In genomic region chr7:4202954-4203353, GRCh38 we compare ENCODE assay signal across 13 cellular contexts.
DNase-seq lines count a peak whose midpoint lies in the region; ATAC-seq and TF ChIP-seq lines count a peak whose summit lies in the region.
"Had no signal": no experiment of that assay in that cellular context is flagged by ENCODE, and none has a peak within 500 bp of the region (broad histone marks: within the 10 kb centered on the region; RNA-seq: fewer than 3 reads in every experiment).

No MANE protein-coding gene starts in this region.

- H3K4me2 ChIP-seq in mesendoderm (ENCODE audit: low read length), result no peak overlapping the region
- H3K4me2 ChIP-seq: A549 had no signal

- no peak for TF ChIP-seq CTCF in endodermal cell (conservative IDR thresholded peaks at IDR 0.05)
- no peak for TF ChIP-seq CTCF in progenitor cell of endocrine pancreas (IDR thresholded peaks at IDR 0.05; ENCODE audit: unreplicated experiment)
- TF ChIP-seq CTCF in colonic mucosa (IDR thresholded peaks at IDR 0.05), result no peak

- no peak overlapping the region for H3K23ac ChIP-seq in mesendoderm (ENCODE audit: low read length)

- H3K9me3 ChIP-seq in endodermal cell (ENCODE audit: control insufficient read depth, low read length) (no peaks in the 10 kb centered on the region), colonic mucosa (no peaks in the 10 kb centered on the region)
- H3K9me3 ChIP-seq: A549, BE2C had no signal

- DNase-seq in H7 (peak; percentile 40), endodermal cell (peak; percentile 56), mesendoderm (peak; percentile 40), progenitor cell of endocrine pancreas (ENCODE audit: low spot score, unreplicated experiment) (no peak), colonic mucosa (no peak)
- DNase-seq in activated CD4-positive, alpha-beta T cell treated with anti-CD3 and anti-CD28 coated beads, Interleukin-2, amount 10 ng/mL, durations not matched to agents 7 days and 5 days, result no peak
- DNase-seq in activated T-cell treated with anti-CD3 and anti-CD28 coated beads, Interleukin-2, amount 50 U/mL, for 72 hours, result no peak
- DNase-seq: BE2C; CD4-positive, alpha-beta memory T cell; DMS79 had no signal

- 81 to 85% methylated on average over 9 to 16 of the region's 16 CpGs for WGBS in endodermal cell (ENCODE audit: insufficient coverage in 1 of 2, insufficient read length in 1 of 2), 2 experiments
- no CpG with 5 or more reads among the region's 16 CpGs for WGBS in mesendoderm (ENCODE audit: extremely low coverage, insufficient coverage, low lambda C conversion rate)

- no peak overlapping the region for H3K4me3 ChIP-seq in H7 (ENCODE audit: insufficient read depth, low read depth, low read length)
- H3K4me3 ChIP-seq in endodermal cell (ENCODE audit: low read length), result no peak overlapping the region
- no peak overlapping the region for H3K4me3 ChIP-seq in mesendoderm (ENCODE audit: low read length)
- no peak overlapping the region for H3K4me3 ChIP-seq in colonic mucosa
- H3K4me3 ChIP-seq: A549 had no signal

- no peak overlapping the region for H3K4ac ChIP-seq in mesendoderm (ENCODE audit: low read depth, low read length)

- H4K8ac ChIP-seq in mesendoderm (ENCODE audit: low read depth, low read length), result no peak overlapping the region

- no peaks in the 10 kb centered on the region for H3K36me3 ChIP-seq in H7 (replicated peaks; ENCODE audit: control insufficient read depth, insufficient read depth, low read length)
- no peaks in the 10 kb centered on the region for H3K36me3 ChIP-seq in endodermal cell (ENCODE audit: control insufficient read depth, insufficient read depth, low read length)
- no peaks in the 10 kb centered on the region for H3K36me3 ChIP-seq in mesendoderm (ENCODE audit: control insufficient read depth, insufficient read depth, low read length)
- H3K36me3 ChIP-seq in colonic mucosa, result no peaks in the 10 kb centered on the region
- H3K36me3 ChIP-seq: BE2C had no signal

- H3K4me1 ChIP-seq in endodermal cell (ENCODE audit: control insufficient read depth, insufficient read depth, low read length), result no peaks in the 10 kb centered on the region
- H3K4me1 ChIP-seq in mesendoderm (ENCODE audit: control insufficient read depth, low read depth, low read length), result no peaks in the 10 kb centered on the region
- H3K4me1 ChIP-seq in colonic mucosa, result no peaks in the 10 kb centered on the region
- H3K4me1 ChIP-seq: A549, BE2C had no signal

- intact Hi-C loops in colonic mucosa (cut with DNase I), result no loop called here

- no peak overlapping the region for H3K27ac Mint-ChIP-seq in endodermal cell
- H3K27ac Mint-ChIP-seq in progenitor cell of endocrine pancreas, result peak overlapping the region; percentile 52
- no peak overlapping the region for H3K27ac Mint-ChIP-seq in activated CD4-positive, alpha-beta T cell treated with anti-CD3 and anti-CD28 coated beads, Interleukin-2, amount 10 ng/mL, durations not matched to agents 7 days and 5 days
- H3K27ac Mint-ChIP-seq in activated T-cell treated with anti-CD3 and anti-CD28 coated beads, Interleukin-2, amount 50 U/mL, for 72 hours, result no peak overlapping the region
- H3K27ac Mint-ChIP-seq: CD4-positive, alpha-beta memory T cell had no signal

- no peak overlapping the region for H2BK5ac ChIP-seq in mesendoderm (ENCODE audit: low read length)

- peaks cover 3% of the 10 kb centered on the region for H3K27me3 Mint-ChIP-seq in endodermal cell (ENCODE audit: insufficient read depth)
- H3K27me3 Mint-ChIP-seq in progenitor cell of endocrine pancreas, result no peaks in the 10 kb centered on the region
- no peaks in the 10 kb centered on the region for H3K27me3 Mint-ChIP-seq in activated CD4-positive, alpha-beta T cell treated with anti-CD3 and anti-CD28 coated beads, Interleukin-2, amount 10 ng/mL, durations not matched to agents 7 days and 5 days
- no peaks in the 10 kb centered on the region for H3K27me3 Mint-ChIP-seq in activated T-cell treated with anti-CD3 and anti-CD28 coated beads, Interleukin-2, amount 50 U/mL, for 72 hours (ENCODE audit: low read depth)
- H3K27me3 Mint-ChIP-seq: CD4-positive, alpha-beta memory T cell had no signal

- CTCF ChIA-PET in activated CD4-positive, alpha-beta T cell treated with anti-CD3 and anti-CD28 coated beads, Interleukin-2, amount 10 ng/mL, durations not matched to agents 7 days and 5 days (lab: Charles Lee), result no interaction called here

- H3K9me3 Mint-ChIP-seq in endodermal cell, result no peaks in the 10 kb centered on the region
- H3K9me3 Mint-ChIP-seq in progenitor cell of endocrine pancreas (ENCODE audit: low read depth), result no peaks in the 10 kb centered on the region
- H3K9me3 Mint-ChIP-seq in activated CD4-positive, alpha-beta T cell treated with anti-CD3 and anti-CD28 coated beads, Interleukin-2, amount 10 ng/mL, durations not matched to agents 7 days and 5 days, result no peaks in the 10 kb centered on the region
- no peaks in the 10 kb centered on the region for H3K9me3 Mint-ChIP-seq in activated T-cell treated with anti-CD3 and anti-CD28 coated beads, Interleukin-2, amount 50 U/mL, for 72 hours
- H3K9me3 Mint-ChIP-seq: CD4-positive, alpha-beta memory T cell had no signal

- H3K27ac ChIP-seq in endodermal cell (ENCODE audit: low read depth, low read length), result no peak overlapping the region
- H3K27ac ChIP-seq in mesendoderm (ENCODE audit: low read depth, low read length), result no peak overlapping the region
- H3K27ac ChIP-seq in colonic mucosa, result no peak overlapping the region
- H3K27ac ChIP-seq: A549, C4-2B had no signal

- H2AK5ac ChIP-seq in mesendoderm (ENCODE audit: low read length), result no peak overlapping the region

- H3K18ac ChIP-seq in mesendoderm (ENCODE audit: low read length), result no peak overlapping the region

- no peak overlapping the region for H3K4me3 Mint-ChIP-seq in endodermal cell
- no peak overlapping the region for H3K4me3 Mint-ChIP-seq in progenitor cell of endocrine pancreas (ENCODE audit: low read depth)
- H3K4me3 Mint-ChIP-seq in activated CD4-positive, alpha-beta T cell treated with anti-CD3 and anti-CD28 coated beads, Interleukin-2, amount 10 ng/mL, durations not matched to agents 7 days and 5 days, result no peak overlapping the region
- H3K4me3 Mint-ChIP-seq in activated T-cell treated with anti-CD3 and anti-CD28 coated beads, Interleukin-2, amount 50 U/mL, for 72 hours, result no peak overlapping the region
- H3K4me3 Mint-ChIP-seq: CD4-positive, alpha-beta memory T cell had no signal

- POLR2A ChIA-PET in activated CD4-positive, alpha-beta T cell treated with anti-CD3 and anti-CD28 coated beads, Interleukin-2, amount 10 ng/mL, durations not matched to agents 7 days and 5 days (lab: Charles Lee), result no interaction called here

- H3K27me3 ChIP-seq in H7 (ENCODE audit: control insufficient read depth, insufficient read depth, low read length), result no peaks in the 10 kb centered on the region
- H3K27me3 ChIP-seq in endodermal cell (ENCODE audit: control insufficient read depth, insufficient read depth, low read length, poor library complexity, severe bottlenecking), result no peaks in the 10 kb centered on the region
- H3K27me3 ChIP-seq in mesendoderm (ENCODE audit: insufficient read depth, low read length, poor library complexity), result no peaks in the 10 kb centered on the region
- no peaks in the 10 kb centered on the region for H3K27me3 ChIP-seq in colonic mucosa
- H3K27me3 ChIP-seq: BE2C had no signal

- ATAC-seq in GM18868 (IDR thresholded peaks at IDR 0.05; ENCODE audit: unreplicated experiment), result no peak
- no peak for ATAC-seq in activated T-cell treated with anti-CD3 and anti-CD28 coated beads, Interleukin-2, amount 50 U/mL, for 72 hours (replicated peaks in 1 of 2)
- ATAC-seq: A549 had no signal

- no peaks in the 10 kb centered on the region for H3K79me2 ChIP-seq in mesendoderm (ENCODE audit: control insufficient read depth, insufficient read depth, low read length)

- H3K56ac ChIP-seq in mesendoderm (ENCODE audit: low read length), result no peak overlapping the region

- H3K9ac ChIP-seq in endodermal cell (ENCODE audit: extremely low read depth, low read length, poor library complexity, severe bottlenecking), result no peak overlapping the region
- no peak overlapping the region for H3K9ac ChIP-seq in mesendoderm (ENCODE audit: low read length)
- no peak overlapping the region for H3K9ac ChIP-seq in colonic mucosa (ENCODE audit: low read depth in 2 of 2, low read length in 2 of 2)

- H4K5ac ChIP-seq in mesendoderm (ENCODE audit: low read length), result no peak overlapping the region

- no peaks in the 10 kb centered on the region for H3K79me1 ChIP-seq in mesendoderm (ENCODE audit: low read length)

- H2BK15ac ChIP-seq in mesendoderm (replicated peaks; ENCODE audit: low read depth), result no peak overlapping the region

- no peak overlapping the region for H2BK120ac ChIP-seq in mesendoderm (ENCODE audit: low read depth, low read length)

- peaks cover 21% of the 10 kb centered on the region for H3K4me1 Mint-ChIP-seq in endodermal cell
- H3K4me1 Mint-ChIP-seq in progenitor cell of endocrine pancreas (ENCODE audit: low read depth), result peaks cover 3% of the 10 kb centered on the region
- peaks cover 6% of the 10 kb centered on the region for H3K4me1 Mint-ChIP-seq in activated CD4-positive, alpha-beta T cell treated with anti-CD3 and anti-CD28 coated beads, Interleukin-2, amount 10 ng/mL, durations not matched to agents 7 days and 5 days
- H3K4me1 Mint-ChIP-seq in activated T-cell treated with anti-CD3 and anti-CD28 coated beads, Interleukin-2, amount 50 U/mL, for 72 hours (ENCODE audit: low read depth), result no peaks in the 10 kb centered on the region

- peaks cover 2% of the 10 kb centered on the region for H3K36me3 Mint-ChIP-seq in endodermal cell (ENCODE audit: low read depth)
- peaks cover 3% of the 10 kb centered on the region for H3K36me3 Mint-ChIP-seq in progenitor cell of endocrine pancreas (ENCODE audit: insufficient read depth)
- H3K36me3 Mint-ChIP-seq in activated CD4-positive, alpha-beta T cell treated with anti-CD3 and anti-CD28 coated beads, Interleukin-2, amount 10 ng/mL, durations not matched to agents 7 days and 5 days (ENCODE audit: low read depth), result no peaks in the 10 kb centered on the region
- H3K36me3 Mint-ChIP-seq in activated T-cell treated with anti-CD3 and anti-CD28 coated beads, Interleukin-2, amount 50 U/mL, for 72 hours (ENCODE audit: insufficient read depth in 2 of 2), result no peaks in the 10 kb centered on the region
- H3K36me3 Mint-ChIP-seq: CD4-positive, alpha-beta memory T cell had no signal

Comparison
In these comparisons a context has a peak if more than half of its experiments do, and no peak if none do; other contexts are left out.
1. DNase-seq: peak in H7 (single experiment), endodermal cell (single experiment) and mesendoderm (single experiment); none in progenitor cell of endocrine pancreas (single experiment), colonic mucosa (single experiment), activated CD4-positive, alpha-beta T cell treated with anti-CD3 and anti-CD28 coated beads, Interleukin-2, amount 10 ng/mL, durations not matched to agents 7 days and 5 days (single experiment) and activated T-cell treated with anti-CD3 and anti-CD28 coated beads, Interleukin-2, amount 50 U/mL, for 72 hours (0 of 2).